In the genomic region with DNA sequence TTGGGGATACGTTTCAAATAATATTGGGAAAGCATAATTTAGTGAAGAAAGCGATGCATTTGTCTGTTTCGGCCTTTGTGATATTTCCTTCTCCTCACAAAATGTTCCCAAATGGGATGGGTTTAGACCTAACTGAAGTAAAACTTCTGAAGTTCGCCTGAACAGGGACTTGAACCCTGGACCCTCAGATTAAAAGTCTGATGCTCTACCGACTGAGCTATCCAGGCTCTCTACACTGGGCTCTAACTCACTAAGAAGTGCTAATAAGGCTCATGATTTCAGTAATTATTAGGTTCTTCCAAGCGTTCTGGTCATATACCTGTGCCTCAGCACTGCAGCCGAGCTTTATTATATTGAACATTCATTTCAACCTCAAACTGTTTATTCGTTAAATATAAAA, we compare ENCODE assay signal across 8 cellular contexts.
A peak's percentile ranks its signal among the peaks of the same experiment; 100 is the strongest.
DNase-seq lines count a peak whose midpoint lies in the region; ATAC-seq, FAIRE-seq and TF ChIP-seq lines count a peak whose summit lies in the region.

No MANE protein-coding gene starts in this region.

- no peak overlapping the region for H3K27ac Mint-ChIP-seq in activated CD8-positive, alpha-beta memory T cell treated with anti-CD3 and anti-CD28 coated beads, Interleukin-2, amount 10 ng/mL, durations not matched to agents 7 days and 5 days

- ATAC-seq in activated CD8-positive, alpha-beta memory T cell treated with anti-CD3 and anti-CD28 coated beads, Interleukin-2, amount 10 ng/mL, durations not matched to agents 7 days and 5 days = no peak

- no peaks in the 10 kb centered on the region for H3K9me3 Mint-ChIP-seq in activated CD8-positive, alpha-beta memory T cell treated with anti-CD3 and anti-CD28 coated beads, Interleukin-2, amount 10 ng/mL, durations not matched to agents 7 days and 5 days (ENCODE audit: low read depth)

- no peak for TF ChIP-seq POLR2A in H54 (IDR thresholded peaks at IDR 0.05; ENCODE audit: low read depth, low read length)

- H3K27ac ChIP-seq in AG04450 (ENCODE audit: low read depth, low read length) = no peak overlapping the region

- no peak for TF ChIP-seq CTCF in AG04450 (IDR thresholded peaks at IDR 0.05; ENCODE audit: low read depth, low read length)

- DNase-seq in AG04450 (ENCODE audit: low read depth, low spot score) (no peak), H54 (ENCODE audit: insufficient read length, low spot score) (no peak), NT2/D1 (ENCODE audit: low read depth, low spot score) (no peak), fibroblast of peridontal ligament (ENCODE audit: extremely low read depth) (peak; percentile 20), NCI-H1417 treated with DMSO at 0.1 percent for 48 hours (lab: John Stamatoyannopoulos, UW) (no peak)
- no peak for DNase-seq in activated CD8-positive, alpha-beta memory T cell treated with anti-CD3 and anti-CD28 coated beads, Interleukin-2, amount 10 ng/mL, durations not matched to agents 7 days and 5 days
- DNase-seq in NK-92 treated with Interleukin-12 subunit alpha and Interleukin-12 subunit beta, amount 100 ng/mL, for 24 hours (lab: John Stamatoyannopoulos, UW) = no peak
- no peak for DNase-seq in activated CD8-positive, alpha-beta memory T cell treated with anti-CD3 and anti-CD28 coated beads, Interleukin-2, amount 50 U/mL, for 4 hours

- POLR2A ChIA-PET in AG04450 (lab: Yijun Ruan, JAX) = interaction anchor here (1.2 kb wide), 1 partner anchor 460 kb away, joined by 5 read pairs; a partner anchor contains a TSS

- H3K27me3 Mint-ChIP-seq in activated CD8-positive, alpha-beta memory T cell treated with anti-CD3 and anti-CD28 coated beads, Interleukin-2, amount 10 ng/mL, durations not matched to agents 7 days and 5 days = peaks cover 20% of the 10 kb centered on the region

- peak; percentile 36 for FAIRE-seq in H54 (lab: Jason Lieb, UNC)

- no peaks in the 10 kb centered on the region for H3K36me3 Mint-ChIP-seq in activated CD8-positive, alpha-beta memory T cell treated with anti-CD3 and anti-CD28 coated beads, Interleukin-2, amount 10 ng/mL, durations not matched to agents 7 days and 5 days

- H3K4me1 Mint-ChIP-seq in activated CD8-positive, alpha-beta memory T cell treated with anti-CD3 and anti-CD28 coated beads, Interleukin-2, amount 10 ng/mL, durations not matched to agents 7 days and 5 days = peaks cover 2% of the 10 kb centered on the region

- CTCF ChIA-PET in AG04450 (lab: Charles Lee) = interaction anchor here (1.3 kb wide), 1 partner anchor 18 kb away, joined by 3 read pairs; no protein-coding TSS in a partner anchor
- CTCF ChIA-PET in activated CD8-positive, alpha-beta memory T cell treated with anti-CD3 and anti-CD28 coated beads, Interleukin-2, amount 10 ng/mL, durations not matched to agents 7 days and 5 days (lab: Charles Lee) = interaction anchor here (0.8 to 1.7 kb wide), 4 partner anchors 10 to 119 kb away, joined by 3 to 8 read pairs (median 3); partner anchors contain the start of gene ZNF184

- no peaks in the 10 kb centered on the region for H3K4me1 ChIP-seq in NT2/D1 (ENCODE audit: insufficient read depth, insufficient read length)

- H3K36me3 ChIP-seq in NT2/D1 (ENCODE audit: insufficient read depth, insufficient read length, low read length) = no peaks in the 10 kb centered on the region

- H3K4me3 Mint-ChIP-seq in activated CD8-positive, alpha-beta memory T cell treated with anti-CD3 and anti-CD28 coated beads, Interleukin-2, amount 10 ng/mL, durations not matched to agents 7 days and 5 days = no peak overlapping the region

- H3K9ac ChIP-seq in NT2/D1 (ENCODE audit: insufficient read length, low read depth) = peak overlapping the region; percentile 64

- H3K4me3 ChIP-seq in AG04450 (ENCODE audit: low read depth, low read length) = peak overlapping the region; percentile 17; the same call in 1 of the 2 replicates
- H3K4me3 ChIP-seq in NT2/D1 (ENCODE audit: insufficient read length, low read depth) = peak overlapping the region; percentile 63

- H3K27me3 ChIP-seq in AG04450 (ENCODE audit: control insufficient read depth, insufficient read depth, low read length) = peaks cover 4% of the 10 kb centered on the region
- H3K27me3 ChIP-seq in NT2/D1 (ENCODE audit: insufficient read depth, insufficient read length) = peaks cover 12% of the 10 kb centered on the region

- H3K9me3 ChIP-seq in AG04450 (ENCODE audit: control insufficient read depth, insufficient read depth, low read length) = no peaks in the 10 kb centered on the region
- H3K9me3 ChIP-seq in NT2/D1 (ENCODE audit: insufficient read depth, low read length) = no peaks in the 10 kb centered on the region
